Comparison of ENCODE assay signal across 8 cellular contexts in genomic region chr1:16367258-16367967, GRCh38. TPM values are rescaled to one million over a fixed set of nuclear protein-coding genes. Genes with fewer than 3 reads are reported as not detected.
A peak's percentile ranks its signal among the peaks of the same experiment; 100 is the strongest.
DNase-seq lines count a peak whose midpoint lies in the region; ATAC-seq and TF ChIP-seq lines count a peak whose summit lies in the region.

No MANE protein-coding gene starts in this region.

- peak overlapping the region; percentile 88 for H3K4me3 ChIP-seq in KMS-11 (IDR thresholded peaks at IDR 0.05; ENCODE audit: insufficient read depth, low read depth, low read length)
- H3K4me3 ChIP-seq in SK-N-SH (ENCODE audit: low read depth in 2 of 2, low read length in 1 of 2) = peak overlapping the region; percentile 76 to 78
- H3K4me3 ChIP-seq in heart left ventricle = peak overlapping the region; percentile 46 to 98 (median 80)
- H3K4me3 ChIP-seq in upper lobe of right lung = peak overlapping the region; percentile 95

- H3K27me3 ChIP-seq in KMS-11 (ENCODE audit: insufficient read depth, low read depth) = no peaks in the 10 kb centered on the region
- no peaks in the 10 kb centered on the region for H3K27me3 ChIP-seq in SK-N-SH (ENCODE audit: insufficient read depth)
- H3K27me3 ChIP-seq in heart left ventricle = no peaks in the 10 kb centered on the region
- H3K27me3 ChIP-seq in upper lobe of right lung = no peaks in the 10 kb centered on the region

- POLR2A ChIA-PET in SK-N-SH (lab: Yijun Ruan, JAX) = interaction anchor here (0.6 to 1.2 kb wide), 3 partner anchors 9 to 245 kb away, joined by 3 to 4 read pairs (median 3); partner anchors contain the start of gene NECAP2

- H3K27ac ChIP-seq in KMS-11 (peak overlapping the region; percentile 93), SK-N-SH (ENCODE audit: low read depth in 2 of 2, low read length in 1 of 2) (peak overlapping the region; percentile 95 to 97), heart left ventricle (peak overlapping the region; percentile 83 to 100 (median 97)), upper lobe of right lung (peak overlapping the region; percentile 98)

- CTCF ChIA-PET in SK-N-SH (lab: Yijun Ruan, JAX) = interaction anchor here (0.7 to 2.2 kb wide), 7 partner anchors 11 to 285 kb away, joined by 3 to 8 read pairs (median 4); partner anchors contain the start of gene NECAP2

- peak in 1 of 2 donors; percentile 66 for TF ChIP-seq POLR2A in heart left ventricle (IDR thresholded peaks at IDR 0.05)

- peak overlapping the region; percentile 56 for H3K4me2 ChIP-seq in KMS-11
- peak overlapping the region; percentile 92 for H3K4me2 ChIP-seq in SK-N-SH

- H3K9ac ChIP-seq in KMS-11 (peak overlapping the region; percentile 88), SK-N-SH (peak overlapping the region; percentile 97)

- ATAC-seq in GM21717 (IDR thresholded peaks at IDR 0.05; ENCODE audit: unreplicated experiment) = peak; percentile 54
- ATAC-seq in heart left ventricle = peak; percentile 68 to 91 (median 89)
- peak; percentile 91 for ATAC-seq in upper lobe of right lung

- 2% methylated on average over 38 of the region's 47 CpGs for WGBS in SK-N-SH (ENCODE audit: low lambda C conversion rate)
- WGBS in heart left ventricle, 4 donors = 0 to 1% (median 0%) methylated on average over 31 to 47 of the region's 47 CpGs

- DNase-seq in EL (peak; percentile 92), SK-N-SH (peak; percentile 86), heart left ventricle (peak; percentile 88 to 90 (median 89)), posterior vena cava (ENCODE audit: low spot score) (peak; percentile 96), upper lobe of right lung (peak; percentile 93)
- DNase-seq in activated naive CD8-positive, alpha-beta T cell treated with anti-CD3 and anti-CD28 coated beads, Interleukin-2, amount 50 U/mL, for 16 hours (ENCODE audit: low read depth, low spot score) = peak; percentile 73

- peak overlapping the region; percentile 43; the same call in 1 of the 2 replicates for H2AFZ ChIP-seq in KMS-11 (ENCODE audit: low read depth)
- no peak overlapping the region for H2AFZ ChIP-seq in SK-N-SH (ENCODE audit: low read depth)

- H3K4me1 ChIP-seq in KMS-11 (ENCODE audit: low read depth, poor library complexity, severe bottlenecking) (peaks cover 39% of the 10 kb centered on the region), SK-N-SH (ENCODE audit: control insufficient read depth in 1 of 2, insufficient read depth in 2 of 2, low read depth in 1 of 2, low read length in 1 of 2) (peaks cover 9 to 17% of the 10 kb centered on the region in 2 experiments; a peak in 3 of 4 replicates), heart left ventricle (peaks cover 2 to 73% (median 28%) of the 10 kb centered on the region in 12 donors), upper lobe of right lung (peaks cover 42% of the 10 kb centered on the region)

- H3K9me2 ChIP-seq in SK-N-SH = no peaks in the 10 kb centered on the region

- intact Hi-C loops in heart left ventricle (cut with DNase I) (loop anchor here in 5 of 10 donors (1.0 to 10.0 kb wide), 5 partner anchors 73 to 840 kb away; partner anchors contain the start of genes NECAP2 (in 2 of the 5) and DNAJC16 (in 1 of the 5)), posterior vena cava (cut with DNase I) (loop anchor here in 1 of 2 donors (10.0 kb wide), 1 partner anchor 293 kb away; the partner anchor contains the start of gene FAM131C), upper lobe of right lung (cut with DNase I) (no loop called here)

- H4K20me1 ChIP-seq in KMS-11 (ENCODE audit: insufficient read depth) = peaks cover 19% of the 10 kb centered on the region; the same call in 1 of the 2 replicates
- peaks cover 34% of the 10 kb centered on the region for H4K20me1 ChIP-seq in SK-N-SH (ENCODE audit: insufficient read depth)

- TF ChIP-seq CTCF in KMS-11 (conservative IDR thresholded peaks at IDR 0.05; ENCODE audit: low read depth, low read length) (0 out of 2 replicates have a peak, but pooled peaks have one; percentile 18), SK-N-SH (IDR thresholded peaks at IDR 0.05) (peak; percentile 19; the same call in 1 of the 2 replicates), heart left ventricle (IDR thresholded peaks at IDR 0.05) (peak in 5 of 12 donors; percentile 15 to 38 (median 24)), upper lobe of right lung (IDR thresholded peaks at IDR 0.05) (peak; percentile 22)

- H3K9me3 ChIP-seq in SK-N-SH (no peaks in the 10 kb centered on the region), heart left ventricle (no peaks in the 10 kb centered on the region), upper lobe of right lung (no peaks in the 10 kb centered on the region)

- TF ChIP-seq RAD21 in SK-N-SH (IDR thresholded peaks at IDR 0.05; ENCODE audit: low read length) = no peak

- H3K79me2 ChIP-seq in KMS-11 (ENCODE audit: insufficient read depth, low read depth) = peaks cover 50% of the 10 kb centered on the region
- H3K79me2 ChIP-seq in SK-N-SH (ENCODE audit: insufficient read depth) = peaks cover 50% of the 10 kb centered on the region

- TF ChIP-seq EP300 in SK-N-SH (IDR thresholded peaks at IDR 0.05; ENCODE audit: borderline replicate concordance in 1 of 2, low read depth in 1 of 2, low read length in 1 of 2) = no peak

- H3K36me3 ChIP-seq in KMS-11 (ENCODE audit: insufficient read depth) = no peaks in the 10 kb centered on the region
- no peaks in the 10 kb centered on the region for H3K36me3 ChIP-seq in SK-N-SH (replicated peaks in 1 of 2; ENCODE audit: control insufficient read depth in 1 of 2, insufficient read depth in 2 of 2, low read length in 1 of 2)
- no peaks in the 10 kb centered on the region for H3K36me3 ChIP-seq in heart left ventricle
- no peaks in the 10 kb centered on the region for H3K36me3 ChIP-seq in upper lobe of right lung

- peaks cover 26% of the 10 kb centered on the region for H3F3A ChIP-seq in SK-N-SH (replicated peaks; ENCODE audit: insufficient read depth)

TF ChIP-seq in SK-N-SH, 30 proteins besides CTCF, POLR2A, EP300 and RAD21 (continues in another document):
- TF ChIP-seq IRF3 (IDR thresholded peaks at IDR 0.05; ENCODE audit: low read depth, low read length) (no peak), CHD2 (IDR thresholded peaks at IDR 0.05; ENCODE audit: low read length, partially characterized antibody) (no peak), TEAD4 (IDR thresholded peaks at IDR 0.05; ENCODE audit: borderline replicate concordance, insufficient read depth) (0 out of 2 replicates have a peak, but pooled peaks have one; percentile 33), NRF1 (IDR thresholded peaks at IDR 0.05; ENCODE audit: low read depth, low read length) (no peak), RFX5 (IDR thresholded peaks at IDR 0.05; ENCODE audit: low read length) (no peak), TCF12 (IDR thresholded peaks at IDR 0.05) (no peak), GABPA (IDR thresholded peaks at IDR 0.05; ENCODE audit: low read depth) (peak; percentile 27; the same call in 1 of the 2 replicates), ZBTB33 (IDR thresholded peaks at IDR 0.05; ENCODE audit: borderline replicate concordance, low read depth) (no peak), USF2 (IDR thresholded peaks at IDR 0.05; ENCODE audit: borderline replicate concordance, low read depth, low read length) (no peak), YY1 (IDR thresholded peaks at IDR 0.05; ENCODE audit: low read depth) (no peak), EZH2phosphoT487 (IDR thresholded peaks at IDR 0.05; ENCODE audit: borderline replicate concordance, low read depth) (no peak), POLR2AphosphoS5 (IDR thresholded peaks at IDR 0.05; ENCODE audit: low read depth, low read length) (peak; percentile 78), FOXM1 (IDR thresholded peaks at IDR 0.05; ENCODE audit: low read depth) (no peak)

RNA-seq across cellular contexts. Expression of gene SZRD1, which starts 0.4 kb away (rescaled TPM):
- 100 and 119 TPM in 2 replicates for polyA plus RNA-seq in SK-N-SH (2012; rRNA removed)
- 79.5 and 109 TPM in 2 replicates for polyA plus RNA-seq in SK-N-SH (2012; cell fraction: cytosol; rRNA removed)
- polyA plus RNA-seq in SK-N-SH (2012; cell fraction: nucleus; rRNA removed) = 51.0 and 70.5 TPM in 2 replicates
- total RNA-seq in heart left ventricle = 100 to 1,000 TPM in 3 of 9 donors, 10 to 100 TPM in 6; 57.4 to 130 (median 94.4) TPM
- polyA plus RNA-seq in heart left ventricle = 100 to 1,000 TPM in 1 of 2 donors, 10 to 100 TPM in 1; 54.4 to 140 TPM
- total RNA-seq in posterior vena cava = 100 to 1,000 TPM; 115 to 167 TPM
- 110 TPM for total RNA-seq in upper lobe of right lung

RNA-seq across cellular contexts. Expression of gene FBXO42, which starts 15.1 kb away (rescaled TPM):
- polyA plus RNA-seq in SK-N-SH (2012; rRNA removed) (8.6 and 10.3 TPM in 2 replicates), heart left ventricle (10 to 100 TPM; 11.0 to 18.8 TPM)
- polyA plus RNA-seq in SK-N-SH (2012; cell fraction: cytosol; rRNA removed) = 6.0 and 7.3 TPM in 2 replicates
- 25.0 and 26.3 TPM in 2 replicates for polyA plus RNA-seq in SK-N-SH (2012; cell fraction: nucleus; rRNA removed)
- total RNA-seq in heart left ventricle (10 to 100 TPM; 15.4 to 44.4 (median 22.9) TPM), posterior vena cava (10 to 100 TPM; 17.8 to 20.8 TPM), upper lobe of right lung (21.0 TPM)

Comparison
In these comparisons a context has a peak if more than half of its experiments do, and no peak if none do; other contexts are left out.
1. Peak in every context shown above with its lines: DNase-seq, ATAC-seq, H3K4me3 ChIP-seq and H3K27ac ChIP-seq.